Comparison of ENCODE assay signal across 1 cellular context in genomic region chr14:20455355-20456300, GRCh38.
TF ChIP-seq lines count a peak whose summit lies in the region.

No MANE protein-coding gene starts in this region.

TF ChIP-seq in K562, 482 proteins besides CTCF, POLR2A, EP300 and RAD21 (continued from another document and continues in another):
- TF ChIP-seq ETV1 (tag; conservative IDR thresholded peaks at IDR 0.05; ENCODE audit: low read depth) (no peak), CUX1 (CRISPR knock-in tag; IDR thresholded peaks at IDR 0.05) (no peak), THAP12 (CRISPR knock-in tag; IDR thresholded peaks at IDR 0.05) (no peak), PRDM10 (IDR thresholded peaks at IDR 0.05; ENCODE audit: partially characterized antibody) (peak; percentile 91), NCOA6 (IDR thresholded peaks at IDR 0.05) (no peak), SOX6 (IDR thresholded peaks at IDR 0.05) (peak; percentile 20; the same call in 1 of the 2 replicates), BRF2 (IDR thresholded peaks at IDR 0.05; ENCODE audit: borderline replicate concordance, insufficient read depth, insufficient read length) (no peak), HES1 (IDR thresholded peaks at IDR 0.05; ENCODE audit: low read depth) (no peak), GTF2A2 (tag; IDR thresholded peaks at IDR 0.05) (no peak), HSF4 (CRISPR knock-in tag; IDR thresholded peaks at IDR 0.05; ENCODE audit: borderline replicate concordance) (no peak), HMGN3 (IDR thresholded peaks at IDR 0.05; ENCODE audit: borderline replicate concordance, extremely low read depth, insufficient read length, low read depth, low read length) (no peak), KAT7 (CRISPR knock-in tag; IDR thresholded peaks at IDR 0.05; ENCODE audit: borderline replicate concordance) (no peak), ZNF584 (CRISPR knock-in tag; IDR thresholded peaks at IDR 0.05; ENCODE audit: low read depth) (no peak), TFAM (CRISPR knock-in tag; conservative IDR thresholded peaks at IDR 0.05) (no peak), ASH1L (IDR thresholded peaks at IDR 0.05; ENCODE audit: borderline replicate concordance, low read depth, partially characterized antibody) (no peak), ZNF146 (CRISPR knock-in tag; IDR thresholded peaks at IDR 0.05; ENCODE audit: unreplicated experiment) (no peak), ZNF174 (CRISPR knock-in tag; IDR thresholded peaks at IDR 0.05) (no peak), ZNF609 (CRISPR knock-in tag; IDR thresholded peaks at IDR 0.05; ENCODE audit: borderline replicate concordance) (no peak), RBFOX2 (IDR thresholded peaks at IDR 0.05; ENCODE audit: low read depth, low read length) (peak; percentile 14; the same call in 1 of the 2 replicates), GATA2 (CRISPR knock-in tag; IDR thresholded peaks at IDR 0.05) (peak; percentile 88), SP2 (IDR thresholded peaks at IDR 0.05; ENCODE audit: extremely low read depth, low read depth, low read length, poor library complexity, severe bottlenecking) (no peak), ID3 (CRISPR knock-in tag; IDR thresholded peaks at IDR 0.05) (no peak), ID3 (tag; IDR thresholded peaks at IDR 0.05) (no peak), TBL1XR1 (IDR thresholded peaks at IDR 0.05; ENCODE audit: low read length in 2 of 2) (no peak), KLF16 (IDR thresholded peaks at IDR 0.05) (no peak), ZNF165 (CRISPR knock-in tag; IDR thresholded peaks at IDR 0.05; ENCODE audit: borderline replicate concordance) (no peak), RFX1 (IDR thresholded peaks at IDR 0.05) (no peak), MAFG (tag; conservative IDR thresholded peaks at IDR 0.05) (no peak), PCBP2 (IDR thresholded peaks at IDR 0.05; ENCODE audit: low read depth, low read length, poor library complexity, severe bottlenecking) (no peak), GABPB1 (CRISPR knock-in tag; IDR thresholded peaks at IDR 0.05) (no peak), ETV5 (CRISPR knock-in tag; IDR thresholded peaks at IDR 0.05; ENCODE audit: low read depth) (0 out of 2 replicates have a peak, but pooled peaks have one; percentile 39), STAT5A (IDR thresholded peaks at IDR 0.05; ENCODE audit: borderline replicate concordance, low read length) (no peak), PRPF4 (IDR thresholded peaks at IDR 0.05; ENCODE audit: insufficient read depth, low read depth, low read length, poor library complexity, severe bottlenecking) (no peak), PREB (CRISPR knock-in tag; IDR thresholded peaks at IDR 0.05) (no peak), L3MBTL2 (IDR thresholded peaks at IDR 0.05) (peak; percentile 46), PHF21A (IDR thresholded peaks at IDR 0.05; ENCODE audit: borderline replicate concordance, low read depth) (no peak), THRB (CRISPR knock-in tag; conservative IDR thresholded peaks at IDR 0.05) (no peak), ZSCAN29 (IDR thresholded peaks at IDR 0.05) (no peak), ESRRA (IDR thresholded peaks at IDR 0.05; ENCODE audit: borderline replicate concordance, low read depth) (no peak; the same call in 1 of the 2 replicates), ZNF561 (CRISPR knock-in tag; conservative IDR thresholded peaks at IDR 0.05) (no peak), ZNF354B (CRISPR knock-in tag; IDR thresholded peaks at IDR 0.05) (no peak), IRF2 (CRISPR knock-in tag; IDR thresholded peaks at IDR 0.05) (no peak), ZBED1 (IDR thresholded peaks at IDR 0.05) (no peak)
